Comparison of ENCODE assay signal across 14 cellular contexts in genomic region chr1:69706473-69706872, GRCh38.
"Had no signal": no experiment of that assay in that cellular context is flagged by ENCODE, and none has a peak within 500 bp of the region (broad histone marks: within the 10 kb centered on the region; RNA-seq: fewer than 3 reads in every experiment).

No MANE protein-coding gene starts in this region.

- H3K4me1 ChIP-seq: Peyer's patch, SJCRH30 had no signal

- H3K9me3 ChIP-seq: Peyer's patch, SJCRH30 had no signal

- H3K36me3 ChIP-seq: Peyer's patch, SJCRH30 had no signal

- H3K4me3 ChIP-seq: Peyer's patch, SJCRH30 had no signal

- DNase-seq: KBM-7, MV-4-11, NCI-H1048, NCI-H1105, NCI-H1417, NCI-H1436 treated with DMSO at 0.1 percent for 48 hours, NCI-H1694, NCI-H187 treated with DMSO at 0.1 percent for 48 hours, NCI-H2029 treated with DMSO at 0.1 percent for 48 hours, NCI-H526 treated with DMSO at 0.1 percent for 48 hours, NCI-H774, Peyer's patch, SJCRH30 had no signal

- H3K27me3 ChIP-seq: Peyer's patch had no signal

- ATAC-seq: Right ventricle myocardium inferior had no signal

- H3K27ac ChIP-seq: Peyer's patch, SJCRH30 had no signal
